29 cellular contexts compared by ENCODE assay signal in the genomic region with DNA sequence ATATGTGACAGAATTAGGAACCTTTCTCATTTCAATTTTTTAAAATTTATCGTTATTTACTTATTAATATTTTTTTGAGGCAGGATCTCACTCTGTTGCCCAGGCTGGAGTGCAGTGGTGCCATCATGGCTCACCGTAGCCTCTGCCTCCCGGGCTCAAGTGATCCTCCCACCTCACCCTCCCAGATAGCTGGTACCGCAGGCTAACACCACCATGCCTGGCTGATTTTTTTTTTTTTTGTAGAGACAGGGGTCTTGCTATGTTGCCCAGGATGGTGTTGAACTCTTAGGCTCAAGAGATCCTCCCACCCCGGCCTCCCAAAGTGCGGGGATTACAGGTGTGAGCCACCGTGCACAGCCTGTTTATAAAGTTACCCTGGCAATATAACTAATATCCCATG.
DNase-seq lines count a peak whose midpoint lies in the region; ATAC-seq, FAIRE-seq and TF ChIP-seq lines count a peak whose summit lies in the region.
"Had no signal": no experiment of that assay in that cellular context is flagged by ENCODE, and none has a peak within 500 bp of the region (broad histone marks: within the 10 kb centered on the region; RNA-seq: fewer than 3 reads in every experiment).

No MANE protein-coding gene starts in this region.

- CTCF ChIA-PET in K562 (lab: Yijun Ruan, JAX; ENCODE audit: low intra/inter-chr PET ratio) = no interaction called here
- CTCF ChIA-PET in HepG2 (lab: Yijun Ruan, JAX; ENCODE audit: low intra/inter-chr PET ratio, low total read pairs) = no interaction called here
- CTCF ChIA-PET in OCI-LY7 (lab: Charles Lee; ENCODE audit: unreplicated experiment) = interaction anchor here (0.6 kb wide), 1 partner anchor 130 kb away, joined by 4 read pairs; no protein-coding TSS in a partner anchor

- DNase-seq in K562 (ENCODE audit: extremely low read depth in 1 of 4, low spot score in 3 of 4) = no peak
- no peak for DNase-seq in HepG2 (ENCODE audit: low spot score)
- DNase-seq in gastrocnemius medialis = no peak
- no peak for DNase-seq in upper lobe of left lung
- DNase-seq in OCI-LY7 (ENCODE audit: low spot score) = no peak
- DNase-seq in NCI-H1048 (lab: John Stamatoyannopoulos, UW) = no peak
- DNase-seq in HUDEP-2 (lab: John Stamatoyannopoulos, UW; ENCODE audit: unreplicated experiment in 76 of 76) = no peak
- DNase-seq: activated CD4-positive, alpha-beta memory T cell treated with anti-CD3 and anti-CD28 coated beads, Interleukin-2, amount 10 ng/mL, durations not matched to agents 7 days and 5 days; activated CD8-positive, alpha-beta memory T cell treated with anti-CD3 and anti-CD28 coated beads, Interleukin-2, amount 50 U/mL, for 48 hours; aorta; C1 segment of cervical spinal cord; COR-L47; cortex of kidney; GDM1; midbrain; natural killer cell; NCI-H1105 treated with DMSO at 0.1 percent for 48 hours; NCI-H2029; NCI-H526; Peyer's patch; stimulated activated naive CD4-positive, alpha-beta T cell; trophoblast cell had no signal

- TF ChIP-seq POLR2A in K562 (conservative IDR thresholded peaks at IDR 0.05) (no peak), HepG2 (IDR thresholded peaks at IDR 0.05; ENCODE audit: insufficient read depth in 1 of 2, low read depth in 2 of 2, low read length in 2 of 2) (no peak), gastrocnemius medialis (IDR thresholded peaks at IDR 0.05) (no peak), upper lobe of left lung (IDR thresholded peaks at IDR 0.05) (no peak)

- TF ChIP-seq RAD21 in K562 (CRISPR knock-in tag; conservative IDR thresholded peaks at IDR 0.05 in 1 of 2, IDR thresholded peaks at IDR 0.05 in 1 of 2) = no peak
- no peak for TF ChIP-seq RAD21 in HepG2 (CRISPR knock-in tag; IDR thresholded peaks at IDR 0.05)

- H3K9me1 ChIP-seq in K562 (ENCODE audit: control insufficient read depth, insufficient read depth, low read length) = no peaks in the 10 kb centered on the region

- H3K79me2 ChIP-seq in K562 (ENCODE audit: control insufficient read depth, insufficient read depth, low read length) (0 out of 3 replicates have a peak, but pooled peaks cover 3% of the 10 kb centered on the region), HepG2 (ENCODE audit: insufficient read depth, low read length) (peaks cover 47% of the 10 kb centered on the region), OCI-LY7 (ENCODE audit: insufficient read depth, low read depth, low read length) (no peaks in the 10 kb centered on the region)

- H3K36me3 ChIP-seq in K562 (ENCODE audit: control insufficient read depth, insufficient read depth, low read length) (no peaks in the 10 kb centered on the region), HepG2 (replicated peaks in 1 of 2; ENCODE audit: control insufficient read depth in 1 of 2, insufficient read depth in 2 of 2, low read length in 2 of 2) (no peaks in the 10 kb centered on the region; a peak in 1 of 5 replicates), gastrocnemius medialis (no peaks in the 10 kb centered on the region), upper lobe of left lung (no peaks in the 10 kb centered on the region), OCI-LY7 (ENCODE audit: insufficient read depth, low read length) (no peaks in the 10 kb centered on the region)
- H3K36me3 ChIP-seq: cardiac muscle cell, Peyer's patch had no signal

- intact Hi-C loops in K562 (cut with micrococcal nuclease) = no loop called here
- intact Hi-C loops in HepG2 (cut with micrococcal nuclease; ENCODE audit: unreplicated experiment) = loop anchor here (10.0 kb wide), 1 partner anchor 217 kb away; no protein-coding TSS in a partner anchor
- intact Hi-C loops in gastrocnemius medialis (cut with DNase I; ENCODE audit: low total_unique reads) = loop anchor here (1.0 to 10.0 kb wide), 5 partner anchors 49 to 503 kb away; no protein-coding TSS in a partner anchor
- intact Hi-C loops in OCI-LY7 (cut with micrococcal nuclease; ENCODE audit: unreplicated experiment) = no loop called here

- no peak overlapping the region for H3K4me3 ChIP-seq in K562
- H3K4me3 ChIP-seq in HepG2 (replicated peaks in 1 of 3; ENCODE audit: insufficient read depth in 1 of 3, low read depth in 2 of 3, low read length in 3 of 3) = no peak overlapping the region
- H3K4me3 ChIP-seq in gastrocnemius medialis = no peak overlapping the region
- no peak overlapping the region for H3K4me3 ChIP-seq in upper lobe of left lung
- no peak overlapping the region for H3K4me3 ChIP-seq in OCI-LY7 (ENCODE audit: low read depth, low read length, poor library complexity, severe bottlenecking)
- H3K4me3 ChIP-seq: cardiac muscle cell had no signal

- no peak overlapping the region for H3K27ac ChIP-seq in K562 (ENCODE audit: extremely low read depth, low read depth, low read length)
- H3K27ac ChIP-seq in HepG2 (ENCODE audit: extremely low read length, insufficient read depth, low read length) = no peak overlapping the region
- H3K27ac ChIP-seq in gastrocnemius medialis = peak overlapping the region in 3 of 4 donors; percentile 95 to 98 (median 97)
- H3K27ac ChIP-seq in upper lobe of left lung = peak overlapping the region in 3 of 4 donors; percentile 69 to 80 (median 78)
- H3K27ac ChIP-seq in OCI-LY7 (ENCODE audit: low read depth, low read length, poor library complexity, severe bottlenecking) = no peak overlapping the region
- H3K27ac ChIP-seq: cardiac muscle cell had no signal

- H3K27me3 ChIP-seq in K562 (ENCODE audit: control insufficient read depth in 2 of 2, insufficient read depth in 2 of 2, low read length in 2 of 2) = no peaks in the 10 kb centered on the region
- no peaks in the 10 kb centered on the region; a peak in 1 of 5 replicates for H3K27me3 ChIP-seq in HepG2 (ENCODE audit: control insufficient read depth in 1 of 2, insufficient read depth in 2 of 2, low read length in 2 of 2)
- H3K27me3 ChIP-seq in gastrocnemius medialis = no peaks in the 10 kb centered on the region
- peaks cover 0 to 3% (median 1%) of the 10 kb centered on the region in 4 donors for H3K27me3 ChIP-seq in upper lobe of left lung
- H3K27me3 ChIP-seq: Peyer's patch had no signal

- H2AFZ ChIP-seq in K562 (ENCODE audit: low read depth, low read length) (no peak overlapping the region), HepG2 (ENCODE audit: low read length) (no peak overlapping the region), OCI-LY7 (ENCODE audit: low read length) (no peak overlapping the region)

- FAIRE-seq in K562 (lab: Jason Lieb, UNC) (no peak), HepG2 (lab: Jason Lieb, UNC) (no peak)
- FAIRE-seq: GM19239, H54, TTC549 had no signal

- peaks cover 5 to 12% of the 10 kb centered on the region in 2 experiments; a peak in 2 of 5 replicates for H3K4me1 ChIP-seq in K562 (replicated peaks in 1 of 2; ENCODE audit: control insufficient read depth in 2 of 2, insufficient read depth in 2 of 2, low read length in 2 of 2)
- peaks cover 28% of the 10 kb centered on the region for H3K4me1 ChIP-seq in HepG2 (ENCODE audit: insufficient read depth, low read length)
- peaks cover 0 to 19% of the 10 kb centered on the region in 2 donors for H3K4me1 ChIP-seq in gastrocnemius medialis
- H3K4me1 ChIP-seq in upper lobe of left lung = peaks cover 0 to 19% (median 10%) of the 10 kb centered on the region in 4 donors
- no peaks in the 10 kb centered on the region for H3K4me1 ChIP-seq in OCI-LY7 (ENCODE audit: insufficient read depth, low read length, poor library complexity, severe bottlenecking)

- H3K4me2 ChIP-seq in K562 (ENCODE audit: insufficient read depth, low read length) (no peak overlapping the region), HepG2 (ENCODE audit: low read depth, low read length) (no peak overlapping the region), OCI-LY7 (ENCODE audit: low read length) (no peak overlapping the region)

- TF ChIP-seq EP300 in K562 (IDR thresholded peaks at IDR 0.05; ENCODE audit: low read length) (no peak), HepG2 (IDR thresholded peaks at IDR 0.05; ENCODE audit: low read depth in 2 of 2, low read length in 2 of 2) (no peak), HepG2 (CRISPR knock-in tag; IDR thresholded peaks at IDR 0.05; ENCODE audit: borderline replicate concordance) (no peak), upper lobe of left lung (IDR thresholded peaks at IDR 0.05) (no peak)

- H4K20me1 ChIP-seq in K562 (replicated peaks; ENCODE audit: control insufficient read depth, insufficient read depth, low read length) = peaks cover 2% of the 10 kb centered on the region; the same call in 1 of the 2 replicates
- H4K20me1 ChIP-seq in HepG2 (ENCODE audit: insufficient read depth, low read length) = no peaks in the 10 kb centered on the region
- no peaks in the 10 kb centered on the region for H4K20me1 ChIP-seq in OCI-LY7 (ENCODE audit: insufficient read depth, low read length)

- H3K9me3 ChIP-seq in K562 (replicated peaks; ENCODE audit: control insufficient read depth, insufficient read depth, low read depth, low read length) (no peaks in the 10 kb centered on the region), HepG2 (ENCODE audit: low read length) (no peaks in the 10 kb centered on the region), gastrocnemius medialis (no peaks in the 10 kb centered on the region), upper lobe of left lung (no peaks in the 10 kb centered on the region), OCI-LY7 (ENCODE audit: low read length) (no peaks in the 10 kb centered on the region)
- H3K9me3 ChIP-seq: Peyer's patch had no signal

- BruUV-seq in K562 (replicated peaks; lab: Mats Ljungman, UMichigan) (no TSS peak), HepG2 (replicated peaks; lab: Mats Ljungman, UMichigan) (no TSS peak), OCI-LY7 (replicated peaks; lab: Mats Ljungman, UMichigan) (no TSS peak)

- WGBS in K562 (ENCODE audit: insufficient coverage, low coverage, missing lambda C conversion rate) = 33% methylated on average over 7 of the region's 7 CpGs
- WGBS in HepG2 (ENCODE audit: low lambda C conversion rate) = 98% methylated on average over 7 of the region's 7 CpGs
- 93 to 95% methylated on average over 7 of the region's 7 CpGs for WGBS in upper lobe of left lung, 2 donors

- TF ChIP-seq CTCF in K562 (IDR thresholded peaks at IDR 0.05 in 2 of 3, conservative IDR thresholded peaks at IDR 0.05 in 1 of 3; ENCODE audit: insufficient read depth in 2 of 3, low read depth in 1 of 3, low read length in 3 of 3) (no peak), HepG2 (CRISPR knock-in tag; IDR thresholded peaks at IDR 0.05) (no peak), gastrocnemius medialis (IDR thresholded peaks at IDR 0.05 in 4 of 5, conservative IDR thresholded peaks at IDR 0.05 in 1 of 5) (no peak), upper lobe of left lung (IDR thresholded peaks at IDR 0.05) (no peak), OCI-LY7 (conservative IDR thresholded peaks at IDR 0.05; ENCODE audit: low read length) (no peak)

- H3K9me2 ChIP-seq in OCI-LY7 (ENCODE audit: insufficient read depth, low read length) = no peaks in the 10 kb centered on the region

- POLR2A ChIA-PET in K562 (lab: Yijun Ruan, JAX) (no interaction called here), HepG2 (lab: Yijun Ruan, JAX) (interaction anchor here (2.2 to 3.1 kb wide), 2 partner anchors 10 to 22 kb away, joined by 11 to 26 read pairs; no protein-coding TSS in a partner anchor), OCI-LY7 (lab: Charles Lee) (no interaction called here)

- ATAC-seq in K562 = no peak
- no peak for ATAC-seq in HepG2
- no peak for ATAC-seq in gastrocnemius medialis
- ATAC-seq in upper lobe of left lung (ENCODE audit: low FRiP score in 2 of 2) = no peak
- no peak for ATAC-seq in HG03135 (IDR thresholded peaks at IDR 0.05; ENCODE audit: unreplicated experiment)
- ATAC-seq: activated CD4-positive, CD25-positive, alpha-beta regulatory T cell treated with anti-CD3 and anti-CD28 coated beads, Interleukin-2, amount 50 U/mL, for 24 hours; left lobe of liver; natural killer cell had no signal

- H3K9ac ChIP-seq in K562 (ENCODE audit: insufficient read depth in 1 of 2, low read depth in 2 of 2, low read length in 2 of 2) = no peak overlapping the region
- no peak overlapping the region for H3K9ac ChIP-seq in HepG2 (ENCODE audit: insufficient read depth, low read depth, low read length)

- in situ Hi-C loops in K562 (cut with MboI) = no loop called here
- in situ Hi-C loops in HepG2 (cut with HindIII; ENCODE audit: extremely low pct_ligation_motif_present, low pct_unique_long_range_greater_than_20kb) = no loop called here
- in situ Hi-C loops in gastrocnemius medialis (cut with MboI; ENCODE audit: low sequenced_read_pairs in 4 of 4) = loop anchor here in 2 of 4 donors (10.0 kb wide), 1 partner anchor 217 kb away; no protein-coding TSS in a partner anchor

Comparison
In these comparisons a context has a peak if more than half of its experiments do, and no peak if none do; other contexts are left out.
1. H3K27ac ChIP-seq: peak in gastrocnemius medialis (3 of 4) and upper lobe of left lung (3 of 4); none in K562 (single experiment), HepG2 (single experiment) and OCI-LY7 (single experiment).
2. intact Hi-C loops: an anchor here in HepG2 (10.0 kb wide) and gastrocnemius medialis (1.0 to 10.0 kb wide); none called in K562 and OCI-LY7.